ENCODE assay signal across 10 cellular contexts in the genomic region with DNA sequence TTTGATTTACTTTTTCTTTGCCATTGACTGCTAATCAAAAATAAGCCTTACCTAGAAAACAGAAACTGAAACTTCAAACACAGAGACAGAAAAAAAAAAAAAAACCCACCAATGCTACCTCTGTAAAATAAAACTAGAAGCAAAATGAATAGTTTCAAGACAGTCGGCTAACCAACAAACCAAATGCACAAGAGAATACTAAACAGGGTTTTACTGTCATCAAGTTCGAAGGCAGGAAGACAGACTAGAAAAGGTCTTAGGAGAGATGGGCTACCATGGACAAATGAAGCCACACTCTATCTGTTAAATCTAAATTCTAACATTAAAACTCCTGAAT. TPM values are rescaled to one million over a fixed set of nuclear protein-coding genes. Genes with fewer than 3 reads are reported as not detected.
DNase-seq lines count a peak whose midpoint lies in the region; ATAC-seq and TF ChIP-seq lines count a peak whose summit lies in the region.
"Had no signal": no experiment of that assay in that cellular context is flagged by ENCODE, and none has a peak within 500 bp of the region (broad histone marks: within the 10 kb centered on the region; RNA-seq: fewer than 3 reads in every experiment).

No MANE protein-coding gene starts in this region.

- peak; percentile 61 for ATAC-seq in HG02852 (IDR thresholded peaks at IDR 0.05; ENCODE audit: unreplicated experiment)
- ATAC-seq in stimulated activated naive B cell treated with anti-CD40 and anti-IgM and Interleukin-4, amounts not matched to agents 10 μg/mL and 1 μg/mL and 100 μg/mL, for 72 hours (replicated peaks): peak; percentile 32 to 35
- ATAC-seq: A549, HCT116 had no signal

- intact Hi-C loops in activated CD4-positive, alpha-beta T cell treated with anti-CD3 and anti-CD28 coated beads, Interleukin-2, amount 10 ng/mL, durations not matched to agents 24 days and 14 days (cut with micrococcal nuclease): loop anchor here (1.0 to 5.0 kb wide), 4 partner anchors 59 to 532 kb away; a partner anchor contains a TSS
- intact Hi-C loops in OCI-LY7 (cut with micrococcal nuclease; ENCODE audit: unreplicated experiment): loop anchor here (5.0 kb wide), 2 partner anchors 302 to 497 kb away; no protein-coding TSS in a partner anchor

- H3K4me1 Mint-ChIP-seq in activated CD4-positive, alpha-beta T cell treated with anti-CD3 and anti-CD28 coated beads, Interleukin-2, amount 10 ng/mL, durations not matched to agents 24 days and 14 days: peaks cover 55% of the 10 kb centered on the region
- peaks cover 30 to 54% of the 10 kb centered on the region in 2 donors for H3K4me1 Mint-ChIP-seq in stimulated activated naive B cell treated with anti-CD40 and anti-IgM and Interleukin-4, amounts not matched to agents 10 μg/mL and 1 μg/mL and 100 μg/mL, for 72 hours

- H3K4me3 ChIP-seq in OCI-LY7 (ENCODE audit: low read depth, low read length, poor library complexity, severe bottlenecking): peak overlapping the region; percentile 27
- H3K4me3 ChIP-seq: A549 had no signal

- H4K20me1 ChIP-seq in OCI-LY7 (ENCODE audit: insufficient read depth, low read length): no peaks in the 10 kb centered on the region

- H3K36me3 Mint-ChIP-seq in activated CD4-positive, alpha-beta T cell treated with anti-CD3 and anti-CD28 coated beads, Interleukin-2, amount 10 ng/mL, durations not matched to agents 24 days and 14 days (ENCODE audit: low read depth): peaks cover 52% of the 10 kb centered on the region
- peaks cover 29 to 49% of the 10 kb centered on the region in 2 donors for H3K36me3 Mint-ChIP-seq in stimulated activated naive B cell treated with anti-CD40 and anti-IgM and Interleukin-4, amounts not matched to agents 10 μg/mL and 1 μg/mL and 100 μg/mL, for 72 hours

- H3K79me2 ChIP-seq in OCI-LY7 (ENCODE audit: insufficient read depth, low read depth, low read length): peaks cover 5% of the 10 kb centered on the region; the same call in 1 of the 2 replicates

- H3K27ac Mint-ChIP-seq in activated CD4-positive, alpha-beta T cell treated with anti-CD3 and anti-CD28 coated beads, Interleukin-2, amount 10 ng/mL, durations not matched to agents 24 days and 14 days: peak overlapping the region; percentile 88
- peak overlapping the region; percentile 87 for H3K27ac Mint-ChIP-seq in stimulated activated naive B cell treated with anti-CD40 and anti-IgM and Interleukin-4, amounts not matched to agents 10 μg/mL and 1 μg/mL and 100 μg/mL, for 72 hours

- H3K4me2 ChIP-seq in OCI-LY7 (ENCODE audit: low read length): peak overlapping the region; percentile 59
- H3K4me2 ChIP-seq: A549 had no signal

- no TSS peak for BruUV-seq in OCI-LY7 (replicated peaks; lab: Mats Ljungman, UMichigan)

- DNase-seq in activated CD4-positive, alpha-beta T cell treated with anti-CD3 and anti-CD28 coated beads, Interleukin-2, amount 10 ng/mL, durations not matched to agents 24 days and 14 days: peak; percentile 71
- DNase-seq in activated CD4-positive, alpha-beta T cell treated with anti-CD3 and anti-CD28 coated beads for 4 hours: no peak
- DNase-seq in OCI-LY7 (ENCODE audit: low spot score): peak; percentile 55
- no peak for DNase-seq in stimulated activated naive B cell treated with anti-CD40 and anti-IgM and Interleukin-4, amounts not matched to agents 10 μg/mL and 1 μg/mL and 100 μg/mL, for 72 hours
- DNase-seq in NCI-H1436 treated with DMSO at 0.1 percent for 48 hours (lab: John Stamatoyannopoulos, UW): no peak
- no peak for DNase-seq in SIG-M5 (lab: John Stamatoyannopoulos, UW)
- no peak for DNase-seq in epidermal melanocyte (ENCODE audit: insufficient read length, low spot score)

- no peaks in the 10 kb centered on the region for H3K9me3 Mint-ChIP-seq in activated CD4-positive, alpha-beta T cell treated with anti-CD3 and anti-CD28 coated beads, Interleukin-2, amount 10 ng/mL, durations not matched to agents 24 days and 14 days
- H3K9me3 Mint-ChIP-seq in stimulated activated naive B cell treated with anti-CD40 and anti-IgM and Interleukin-4, amounts not matched to agents 10 μg/mL and 1 μg/mL and 100 μg/mL, for 72 hours: peaks cover 0 to 5% of the 10 kb centered on the region in 2 donors

- peak overlapping the region; percentile 68 for H3K4me3 Mint-ChIP-seq in activated CD4-positive, alpha-beta T cell treated with anti-CD3 and anti-CD28 coated beads, Interleukin-2, amount 10 ng/mL, durations not matched to agents 24 days and 14 days
- H3K4me3 Mint-ChIP-seq in stimulated activated naive B cell treated with anti-CD40 and anti-IgM and Interleukin-4, amounts not matched to agents 10 μg/mL and 1 μg/mL and 100 μg/mL, for 72 hours: peak overlapping the region; percentile 74 to 78

- peaks cover 60% of the 10 kb centered on the region for H3K36me3 ChIP-seq in OCI-LY7 (ENCODE audit: insufficient read depth, low read length)

- POLR2A ChIA-PET in OCI-LY7 (lab: Charles Lee): interaction anchor here (1.0 kb wide), 1 partner anchor 12 kb away, joined by 3 read pairs; no protein-coding TSS in a partner anchor

- no peaks in the 10 kb centered on the region for H3K9me3 ChIP-seq in OCI-LY7 (ENCODE audit: low read length)
- H3K9me3 ChIP-seq: A549 had no signal

- no peak for TF ChIP-seq CTCF in OCI-LY7 (conservative IDR thresholded peaks at IDR 0.05; ENCODE audit: low read length)

- peak overlapping the region; percentile 7; the same call in 1 of the 2 replicates for H2AFZ ChIP-seq in OCI-LY7 (ENCODE audit: low read length)

- peak overlapping the region; percentile 97 for H3K27ac ChIP-seq in OCI-LY7 (ENCODE audit: low read depth, low read length, poor library complexity, severe bottlenecking)
- H3K27ac ChIP-seq: A549 had no signal

- CTCF ChIA-PET in OCI-LY7 (lab: Charles Lee; ENCODE audit: unreplicated experiment): interaction anchor here (3.3 kb wide), 1 partner anchor 56 kb away, joined by 12 read pairs; no protein-coding TSS in a partner anchor

- no peaks in the 10 kb centered on the region for H3K27me3 Mint-ChIP-seq in activated CD4-positive, alpha-beta T cell treated with anti-CD3 and anti-CD28 coated beads, Interleukin-2, amount 10 ng/mL, durations not matched to agents 24 days and 14 days
- no peaks in the 10 kb centered on the region for H3K27me3 Mint-ChIP-seq in stimulated activated naive B cell treated with anti-CD40 and anti-IgM and Interleukin-4, amounts not matched to agents 10 μg/mL and 1 μg/mL and 100 μg/mL, for 72 hours

- no peaks in the 10 kb centered on the region for H3K9me2 ChIP-seq in OCI-LY7 (ENCODE audit: insufficient read depth, low read length)

- peaks cover 80% of the 10 kb centered on the region for H3K4me1 ChIP-seq in OCI-LY7 (ENCODE audit: insufficient read depth, low read length, poor library complexity, severe bottlenecking)
- H3K4me1 ChIP-seq: A549 had no signal

RNA-seq across cellular contexts. Expression of a gene that starts 59.5 kb away (rescaled TPM):
- total RNA-seq in activated CD4-positive, alpha-beta T cell treated with anti-CD3 and anti-CD28 coated beads, Interleukin-2, amount 10 ng/mL, durations not matched to agents 24 days and 14 days: 57.4 and 58.8 TPM in 2 replicates
- total RNA-seq in OCI-LY7 (2014; rRNA removed; shearing (Covaris generic)): 58.3 and 68.8 TPM in 2 replicates
- 185 and 195 TPM in 2 replicates for total RNA-seq in OCI-LY7 (2022)

Comparison
In these comparisons a context has a peak if more than half of its experiments do, and no peak if none do; other contexts are left out.
1. DNase-seq: peak in activated CD4-positive, alpha-beta T cell treated with anti-CD3 and anti-CD28 coated beads, Interleukin-2, amount 10 ng/mL, durations not matched to agents 24 days and 14 days (single experiment) and OCI-LY7 (single experiment); none in activated CD4-positive, alpha-beta T cell treated with anti-CD3 and anti-CD28 coated beads for 4 hours (0 of 2), stimulated activated naive B cell treated with anti-CD40 and anti-IgM and Interleukin-4, amounts not matched to agents 10 μg/mL and 1 μg/mL and 100 μg/mL, for 72 hours (single experiment), NCI-H1436 treated with DMSO at 0.1 percent for 48 hours (single experiment), SIG-M5 (single experiment) and epidermal melanocyte (single experiment).